Comparison of ENCODE assay signal across 9 cellular contexts in genomic region chr4:40227284-40227683, GRCh38. TPM values are rescaled to one million over a fixed set of nuclear protein-coding genes. Genes with fewer than 3 reads are reported as not detected.
DNase-seq lines count a peak whose midpoint lies in the region; ATAC-seq, FAIRE-seq and TF ChIP-seq lines count a peak whose summit lies in the region.
"Had no signal": no experiment of that assay in that cellular context is flagged by ENCODE, and none has a peak within 500 bp of the region (broad histone marks: within the 10 kb centered on the region; RNA-seq: fewer than 3 reads in every experiment).

No MANE protein-coding gene starts in this region.

- peaks cover 35% of the 10 kb centered on the region; the same call in 1 of the 2 replicates for H4K20me1 ChIP-seq in Karpas-422 (ENCODE audit: insufficient read depth, low read depth, low read length)

- intact Hi-C loops in lower leg skin (cut with DNase I; ENCODE audit: low total_unique reads): no loop called here

- WGBS in ectodermal cell, 2 experiments: 19 to 60% methylated on average over 1 to 2 of the region's 2 CpGs
- 42 to 45% methylated on average over 2 of the region's 2 CpGs for WGBS in lower leg skin, 2 donors

- no peak for TF ChIP-seq POLR2A in lower leg skin (IDR thresholded peaks at IDR 0.05)

- no peaks in the 10 kb centered on the region for H3K9me3 ChIP-seq in Karpas-422 (ENCODE audit: low read length)
- no peaks in the 10 kb centered on the region for H3K9me3 ChIP-seq in ectodermal cell (ENCODE audit: control insufficient read depth, low read length)

- no peak for TF ChIP-seq CTCF in GM13977 (IDR thresholded peaks at IDR 0.05; ENCODE audit: extremely low read depth, insufficient read depth, missing control alignments)
- TF ChIP-seq CTCF in D721Med (IDR thresholded peaks at IDR 0.05; ENCODE audit: insufficient read depth, missing control alignments): no peak
- TF ChIP-seq CTCF in lower leg skin (IDR thresholded peaks at IDR 0.05): no peak
- TF ChIP-seq CTCF in coronary artery (IDR thresholded peaks at IDR 0.05): no peak

- H3K36me3 ChIP-seq in Karpas-422 (ENCODE audit: insufficient read depth, low read length) (peaks cover 50% of the 10 kb centered on the region), ectodermal cell (ENCODE audit: control insufficient read depth, insufficient read depth, low read length) (no peaks in the 10 kb centered on the region)

- H3K9ac ChIP-seq in Karpas-422 (ENCODE audit: low read length): no peak overlapping the region

- peaks cover 98% of the 10 kb centered on the region for H3K79me2 ChIP-seq in Karpas-422 (ENCODE audit: low read length)

- in situ Hi-C loops in GM13977 (cut with MboI; ENCODE audit: low pct_unique_long_range_greater_than_20kb, low sequenced_read_pairs, unreplicated experiment): no loop called here

- peak; percentile 40 for ATAC-seq in GM21576 (IDR thresholded peaks at IDR 0.05; ENCODE audit: unreplicated experiment)

- peak overlapping the region; percentile 17 for H3K4me2 ChIP-seq in Karpas-422 (ENCODE audit: low read depth, low read length, poor library complexity, severe bottlenecking)

- H2AFZ ChIP-seq in Karpas-422 (ENCODE audit: low read length): no peak overlapping the region

- H3K4me3 ChIP-seq in Karpas-422 (ENCODE audit: low read length) (no peak overlapping the region), ectodermal cell (ENCODE audit: insufficient read depth, low read depth, low read length) (no peak overlapping the region), lower leg skin (ENCODE audit: low read depth, poor library complexity, severe bottlenecking) (no peak overlapping the region), coronary artery (no peak overlapping the region)

- H3K27me3 ChIP-seq in Karpas-422 (ENCODE audit: low read length): no peaks in the 10 kb centered on the region
- no peaks in the 10 kb centered on the region for H3K27me3 ChIP-seq in ectodermal cell (ENCODE audit: control insufficient read depth, insufficient read depth, low read length, poor library complexity, severe bottlenecking)

- no peaks in the 10 kb centered on the region for H3K9me2 ChIP-seq in Karpas-422 (replicated peaks; ENCODE audit: insufficient read depth, low read length)

- DNase-seq in GM13977 (ENCODE audit: low spot score) (peak; percentile 44), Karpas-422 (peak; percentile 55), D721Med (ENCODE audit: insufficient read length, low spot score) (no peak), NCI-H1436 treated with DMSO at 0.1 percent for 48 hours (lab: John Stamatoyannopoulos, UW) (no peak), lower leg skin (ENCODE audit: low spot score in 2 of 2) (no peak), coronary artery (ENCODE audit: low spot score) (no peak)
- DNase-seq: T-helper 9 cell had no signal

- H3K4me1 ChIP-seq in Karpas-422 (ENCODE audit: low read length) (peaks cover 74% of the 10 kb centered on the region), ectodermal cell (ENCODE audit: control insufficient read depth, insufficient read depth, low read length) (peaks cover 5% of the 10 kb centered on the region)

- no peak for FAIRE-seq in D721Med (lab: Jason Lieb, UNC)

- peak overlapping the region; percentile 48 for H3K27ac ChIP-seq in Karpas-422 (ENCODE audit: low read length)
- H3K27ac ChIP-seq in ectodermal cell (ENCODE audit: insufficient read depth, low read depth, low read length, poor library complexity, severe bottlenecking): peak overlapping the region; percentile 44
- no peak overlapping the region for H3K27ac ChIP-seq in coronary artery

RNA-seq across cellular contexts. Expression of gene RHOH, which starts 30.5 kb away (rescaled TPM):
- 39.5 and 68.4 TPM in 2 replicates for total RNA-seq in Karpas-422 (2014; rRNA removed; shearing (Covaris generic); ENCODE audit: low replicate concordance)
- 1.1 TPM for polyA plus RNA-seq in ectodermal cell (2013, experiment 1 of 4)
- polyA plus RNA-seq in ectodermal cell (2013, experiment 2 of 4): 1.1 TPM
- 0.32 TPM for polyA plus RNA-seq in ectodermal cell (2013, experiment 3 of 4)
- polyA plus RNA-seq in ectodermal cell (2013, experiment 4 of 4): 0.77 TPM
- total RNA-seq in lower leg skin: 1 to 10 TPM in 3 of 4 donors, not detected in 1; 1.5 to 3.4 (median 2.2) TPM

Comparison
In these comparisons a context has a peak if more than half of its experiments do, and no peak if none do; other contexts are left out.
1. DNase-seq: peak in GM13977 (single experiment) and Karpas-422 (single experiment); none in D721Med (single experiment), NCI-H1436 treated with DMSO at 0.1 percent for 48 hours (single experiment), lower leg skin (0 of 2) and coronary artery (single experiment).
2. H3K27ac ChIP-seq: peak in Karpas-422 (single experiment) and ectodermal cell (single experiment); none in coronary artery (0 of 2).